ENCODE assay signal across 27 cellular contexts in genomic region chr5:72459913-72460312, GRCh38. TPM values are rescaled to one million over a fixed set of nuclear protein-coding genes. Genes with fewer than 3 reads are reported as not detected.
"Had no signal": no experiment of that assay in that cellular context is flagged by ENCODE, and none has a peak within 500 bp of the region (broad histone marks: within the 10 kb centered on the region; RNA-seq: fewer than 3 reads in every experiment).

No MANE protein-coding gene starts in this region.

- H3K27ac ChIP-seq: pancreas, prostate gland, spleen, suprapubic skin had no signal

- H3K27me3 Mint-ChIP-seq: naive B cell, type B pancreatic cell had no signal

- H3K4me1 Mint-ChIP-seq: immature natural killer cell, natural killer cell had no signal

- FAIRE-seq: islet of Langerhans, pancreas, small intestine had no signal

- H3K27me3 ChIP-seq: heart left ventricle, pancreas, sigmoid colon, spleen, suprapubic skin, tibial nerve, uterus had no signal

- H3K9me3 ChIP-seq: heart left ventricle, left ventricle myocardium inferior, pancreas, prostate gland, sigmoid colon, spleen, suprapubic skin, thoracic aorta, tibial nerve, uterus had no signal

- H3K4me3 Mint-ChIP-seq: immature natural killer cell; mesothelial cell of epicardium; naive B cell; natural killer cell; stimulated activated effector memory CD8-positive, alpha-beta T cell treated with anti-CD3 and anti-CD28 coated beads, Interleukin-12 subunit alpha, Interleukin-12 subunit beta, amount 100 ng/mL, for 72 hours; type B pancreatic cell had no signal

- H3K36me3 ChIP-seq: pancreas, prostate gland, sigmoid colon, suprapubic skin, thoracic aorta, tibial nerve, uterus had no signal

- DNase-seq: heart left ventricle; hypothalamus; immature natural killer cell; left ventricle myocardium inferior; mesendoderm; naive B cell; natural killer cell; nucleus accumbens; pancreas; retina; sigmoid colon; small intestine; spleen; stimulated activated CD4-positive, alpha-beta T cell treated with anti-CD3 and anti-CD28 coated beads, Interleukin-4, amount 100 ng/mL, for 24 hours; stimulated activated naive CD4-positive, alpha-beta T cell; uterus had no signal

- H3K4me3 ChIP-seq: heart left ventricle, left ventricle myocardium inferior, lung, pancreas, prostate gland, sigmoid colon, spleen, suprapubic skin, thoracic aorta, tibial nerve, uterus had no signal

- H3K4me1 ChIP-seq: prostate gland, uterus had no signal

- H3K9me3 Mint-ChIP-seq: immature natural killer cell; mesothelial cell of epicardium; naive B cell; natural killer cell; stimulated activated effector memory CD8-positive, alpha-beta T cell treated with anti-CD3 and anti-CD28 coated beads, Interleukin-12 subunit alpha, Interleukin-12 subunit beta, amount 100 ng/mL, for 72 hours; type B pancreatic cell had no signal

- ATAC-seq: natural killer cell; stimulated activated effector memory CD8-positive, alpha-beta T cell treated with anti-CD3 and anti-CD28 coated beads, Interleukin-12 subunit alpha, Interleukin-12 subunit beta, amount 100 ng/mL, for 72 hours had no signal

- H3K36me3 Mint-ChIP-seq: immature natural killer cell; mesothelial cell of epicardium; naive B cell; natural killer cell; stimulated activated effector memory CD8-positive, alpha-beta T cell treated with anti-CD3 and anti-CD28 coated beads, Interleukin-12 subunit alpha, Interleukin-12 subunit beta, amount 100 ng/mL, for 72 hours; type B pancreatic cell had no signal

- H3K27ac Mint-ChIP-seq: immature natural killer cell; mesothelial cell of epicardium; naive B cell; natural killer cell; stimulated activated effector memory CD8-positive, alpha-beta T cell treated with anti-CD3 and anti-CD28 coated beads, Interleukin-12 subunit alpha, Interleukin-12 subunit beta, amount 100 ng/mL, for 72 hours; type B pancreatic cell had no signal

RNA-seq across cellular contexts. Expression of gene ZNF366, which starts 47.3 kb away (rescaled TPM):
- total RNA-seq: mesothelial cell of epicardium, osteoblast had no signal
- polyA plus RNA-seq: neural cell had no signal
